ENCODE assay signal across 8 cellular contexts in genomic region chr12:46675736-46676135, GRCh38.
A peak's percentile ranks its signal among the peaks of the same experiment; 100 is the strongest.
DNase-seq lines count a peak whose midpoint lies in the region; FAIRE-seq and TF ChIP-seq lines count a peak whose summit lies in the region.

No MANE protein-coding gene starts in this region.

- no peaks in the 10 kb centered on the region for H3K9me1 ChIP-seq in endothelial cell of umbilical vein (replicated peaks; ENCODE audit: control insufficient read depth, extremely low read depth, insufficient read depth, low read length)

- no peaks in the 10 kb centered on the region for H3K4me1 ChIP-seq in endothelial cell of umbilical vein (ENCODE audit: control insufficient read depth, extremely low read depth, insufficient read depth, low read length)

- TF ChIP-seq EP300 in neural cell (conservative IDR thresholded peaks at IDR 0.05; ENCODE audit: poor library complexity, severe bottlenecking) = no peak

- no peaks in the 10 kb centered on the region for H3K9me2 ChIP-seq in neural cell (ENCODE audit: insufficient read depth, low read length)

- CTCF ChIA-PET in endothelial cell of umbilical vein (lab: Charles Lee) = interaction anchor here (0.7 to 4.9 kb wide), 26 partner anchors 8 to 1011 kb away, joined by 3 to 37 read pairs (median 5); no protein-coding TSS in a partner anchor

- dilution Hi-C loops in endothelial cell of umbilical vein (cut with MboI; ENCODE audit: extremely low pct_ligation_motif_present, low sequenced_read_pairs) = no loop called here

- H3K36me3 ChIP-seq in endothelial cell of umbilical vein (ENCODE audit: control insufficient read depth in 2 of 2, extremely low read depth in 1 of 2, insufficient read depth in 2 of 2, low read length in 2 of 2) = no peaks in the 10 kb centered on the region
- no peaks in the 10 kb centered on the region for H3K36me3 ChIP-seq in neural cell (ENCODE audit: insufficient read depth, low read length)

- intact Hi-C loops in endothelial cell of umbilical vein (cut with micrococcal nuclease) = loop anchor here (2.0 to 10.0 kb wide), 5 partner anchors 259 to 551 kb away; no protein-coding TSS in a partner anchor

- no peaks in the 10 kb centered on the region for H3F3A ChIP-seq in neural cell (ENCODE audit: insufficient read depth, low read length, poor library complexity, severe bottlenecking)

- H4K20me1 ChIP-seq in endothelial cell of umbilical vein (replicated peaks; ENCODE audit: control insufficient read depth, extremely low read depth, insufficient read depth, low read length) (no peaks in the 10 kb centered on the region), neural cell (ENCODE audit: insufficient read depth) (no peaks in the 10 kb centered on the region)

- DNase-seq in NCI-H524 (lab: John Stamatoyannopoulos, UW) (peak; percentile 17 to 66), NCI-H524 treated with DMSO at 0.1 percent for 48 hours (lab: John Stamatoyannopoulos, UW) (no peak), NCI-H82 treated with DMSO at 0.1 percent for 48 hours (lab: John Stamatoyannopoulos, UW; ENCODE audit: unreplicated experiment) (peak; percentile 26), endothelial cell of umbilical vein (ENCODE audit: low read depth, low spot score) (peak; percentile 54), activated gamma-delta T cell (lab: John Stamatoyannopoulos, UW) (no peak), NCI-H128 (lab: John Stamatoyannopoulos, UW; ENCODE audit: unreplicated experiment) (no peak), GM19239 (ENCODE audit: insufficient read length, low spot score) (no peak)

- H3K9me3 ChIP-seq in endothelial cell of umbilical vein (replicated peaks; ENCODE audit: control insufficient read depth, insufficient read depth, low read length) = no peaks in the 10 kb centered on the region
- H3K9me3 ChIP-seq in neural cell (ENCODE audit: low read length) = no peaks in the 10 kb centered on the region

- TF ChIP-seq CTCF in endothelial cell of umbilical vein (IDR thresholded peaks at IDR 0.05; ENCODE audit: extremely low read depth in 1 of 2, insufficient read depth in 1 of 2, low read depth in 1 of 2, low read length in 2 of 2) (peak; percentile 36 to 44), neural cell (IDR thresholded peaks at IDR 0.05; ENCODE audit: poor library complexity, severe bottlenecking) (peak; percentile 58)

- POLR2A ChIA-PET in endothelial cell of umbilical vein (lab: Charles Lee) = no interaction called here

- H3K9ac ChIP-seq in endothelial cell of umbilical vein (replicated peaks; ENCODE audit: extremely low read depth, insufficient read depth, low read length) (no peak overlapping the region), neural cell (ENCODE audit: low read length) (no peak overlapping the region)

- no TSS peak for BruUV-seq in endothelial cell of umbilical vein (replicated peaks; lab: Mats Ljungman, UMichigan)

- TF ChIP-seq RAD21 in neural cell (conservative IDR thresholded peaks at IDR 0.05) = peak; percentile 49

- H3K27me3 ChIP-seq in endothelial cell of umbilical vein (ENCODE audit: control insufficient read depth in 2 of 2, insufficient read depth in 2 of 2, low read length in 2 of 2) (no peaks in the 10 kb centered on the region), neural cell (ENCODE audit: insufficient read depth, low read depth, low read length) (no peaks in the 10 kb centered on the region)

- H3K4me2 ChIP-seq in endothelial cell of umbilical vein (ENCODE audit: insufficient read depth, low read length) (no peak overlapping the region), neural cell (ENCODE audit: low read length) (no peak overlapping the region)

- no peak for FAIRE-seq in endothelial cell of umbilical vein (lab: Jason Lieb, UNC)
- no peak for FAIRE-seq in GM19239 (lab: Jason Lieb, UNC)

- no peak for TF ChIP-seq POLR2A in endothelial cell of umbilical vein (IDR thresholded peaks at IDR 0.05; ENCODE audit: low read depth, low read length)

- H3K4me3 ChIP-seq in endothelial cell of umbilical vein (replicated peaks in 1 of 3; ENCODE audit: insufficient read depth in 1 of 3, low read depth in 1 of 3, low read length in 3 of 3) = no peak overlapping the region
- no peak overlapping the region for H3K4me3 ChIP-seq in neural cell (ENCODE audit: low read length)

- no peak overlapping the region for H3K27ac ChIP-seq in endothelial cell of umbilical vein (ENCODE audit: insufficient read depth, low read depth, low read length)
- H3K27ac ChIP-seq in neural cell (ENCODE audit: low read length) = no peak overlapping the region

- peak overlapping the region; percentile 37 for H2AFZ ChIP-seq in endothelial cell of umbilical vein (ENCODE audit: low read depth, low read length)
- no peak overlapping the region for H2AFZ ChIP-seq in neural cell (ENCODE audit: low read depth, low read length)

- no peaks in the 10 kb centered on the region for H3K79me2 ChIP-seq in endothelial cell of umbilical vein (ENCODE audit: control insufficient read depth, insufficient read depth, low read length)
- no peaks in the 10 kb centered on the region for H3K79me2 ChIP-seq in neural cell (replicated peaks; ENCODE audit: insufficient read depth, low read length)

TF ChIP-seq in endothelial cell of umbilical vein, 7 proteins besides CTCF, POLR2A, EP300 and RAD21:
- no peak for TF ChIP-seq FOS (IDR thresholded peaks at IDR 0.05; ENCODE audit: borderline replicate concordance, insufficient read depth, low read length)
- TF ChIP-seq MYC (IDR thresholded peaks at IDR 0.05; ENCODE audit: low read depth, low read length) = no peak
- TF ChIP-seq GATA2 (IDR thresholded peaks at IDR 0.05; ENCODE audit: insufficient read depth, insufficient read length, low read depth, low read length) = no peak
- TF ChIP-seq MAX (IDR thresholded peaks at IDR 0.05; ENCODE audit: insufficient read depth, insufficient read length) = no peak
- TF ChIP-seq POLR2AphosphoS5 (IDR thresholded peaks at IDR 0.05; ENCODE audit: insufficient read depth, low read depth, low read length) = no peak
- TF ChIP-seq JUN (IDR thresholded peaks at IDR 0.05; ENCODE audit: borderline replicate concordance, insufficient read depth, insufficient read length, low read depth) = no peak
- no peak for TF ChIP-seq EZH2 (IDR thresholded peaks at IDR 0.05; ENCODE audit: borderline replicate concordance, low read depth, low read length, severe bottlenecking)
TF ChIP-seq in endothelial cell of umbilical vein: peak in this region for 0.

TF ChIP-seq in neural cell, 6 proteins besides CTCF, POLR2A, EP300 and RAD21:
- TF ChIP-seq SMC3 (conservative IDR thresholded peaks at IDR 0.05; ENCODE audit: poor library complexity) (peak; percentile 60), TAF1 (IDR thresholded peaks at IDR 0.05; ENCODE audit: low read depth) (no peak)

Comparison
In these comparisons a context has a peak if more than half of its experiments do, and no peak if none do; other contexts are left out.
1. DNase-seq: peak in NCI-H524 (2 of 2), NCI-H82 treated with DMSO at 0.1 percent for 48 hours (single experiment) and endothelial cell of umbilical vein (single experiment); none in NCI-H524 treated with DMSO at 0.1 percent for 48 hours (single experiment), activated gamma-delta T cell (single experiment), NCI-H128 (single experiment) and GM19239 (single experiment).